In genomic region chr16:73714976-73715375, GRCh38 we compare ENCODE assay signal across 23 cellular contexts.
"Had no signal": no experiment of that assay in that cellular context is flagged by ENCODE, and none has a peak within 500 bp of the region (broad histone marks: within the 10 kb centered on the region; RNA-seq: fewer than 3 reads in every experiment).

No MANE protein-coding gene starts in this region.

- H3K27me3 Mint-ChIP-seq: activated CD4-positive, alpha-beta T cell treated with anti-CD3 and anti-CD28 coated beads for 36 hours; central memory CD8-positive, alpha-beta T cell; dendritic cell treated with granulocyte-macrophage colony-stimulating factor and Interleukin-4, amounts not matched to agents 40 ng/mL and 50 ng/mL, for 4 days; stimulated activated memory B cell treated with anti-CD40 and anti-IgM and Interleukin-4, amounts not matched to agents 10 μg/mL and 1 μg/mL and 100 μg/mL, for 72 hours; stimulated activated naive CD8-positive, alpha-beta T cell treated with anti-CD3 and anti-CD28 coated beads, Interleukin-15, amount 100 ng/mL, for 72 hours had no signal

- H3K27ac ChIP-seq: esophagus squamous epithelium, left ventricle myocardium inferior, ovary, skin epidermis, upper lobe of left lung, vagina had no signal

- H3K36me3 Mint-ChIP-seq: activated naive CD8-positive, alpha-beta T cell; stimulated activated memory B cell treated with anti-CD40 and anti-IgM and Interleukin-4, amounts not matched to agents 10 μg/mL and 1 μg/mL and 100 μg/mL, for 72 hours had no signal

- H3K27ac Mint-ChIP-seq: activated CD4-positive, alpha-beta T cell treated with anti-CD3 and anti-CD28 coated beads for 36 hours; activated naive CD8-positive, alpha-beta T cell; dendritic cell treated with granulocyte-macrophage colony-stimulating factor and Interleukin-4, amounts not matched to agents 40 ng/mL and 50 ng/mL, for 4 days; nephron progenitor cell; progenitor cell of endocrine pancreas; stimulated activated memory B cell treated with anti-CD40 and anti-IgM and Interleukin-4, amounts not matched to agents 10 μg/mL and 1 μg/mL and 100 μg/mL, for 72 hours; T-helper 2 cell treated with Interferon-gamma antibody and Interleukin-4, amounts not matched to agents 5 μg/mL and 100 μg/mL, for 36 hours had no signal

- H3K27me3 ChIP-seq: esophagus squamous epithelium, ovary, upper lobe of left lung, vagina had no signal

- H3K4me1 ChIP-seq: left ventricle myocardium inferior had no signal

- DNase-seq: activated CD4-positive, alpha-beta T cell treated with anti-CD3 and anti-CD28 coated beads for 36 hours; activated CD4-positive, alpha-beta T cell treated with anti-CD3 and anti-CD28 coated beads, Interleukin-2, amount 50 U/mL, for 4 hours; activated CD4-positive, CD25-positive, alpha-beta regulatory T cell; activated effector memory CD4-positive, alpha-beta T cell treated with Interleukin-2 at 50 U/mL for 16 hours; activated naive CD4-positive, alpha-beta T cell treated with Interleukin-2 at 50 U/mL for 16 hours; activated T-cell treated with anti-CD3 and anti-CD28 coated beads for 4 hours; esophagus squamous epithelium; left ventricle myocardium inferior; nephron progenitor cell; ovary; stimulated activated CD4-positive, alpha-beta T cell treated with anti-CD3 and anti-CD28 coated beads, Interleukin-12 subunit alpha, Interleukin-12 subunit beta, amount 100 ng/mL, for 4 hours; stimulated activated CD4-positive, alpha-beta T cell treated with anti-CD3 and anti-CD28 coated beads, Interleukin-4, amount 100 ng/mL, for 24 hours; stimulated activated naive CD8-positive, alpha-beta T cell treated with anti-CD3 and anti-CD28 coated beads, Interleukin-15, amount 100 ng/mL, for 72 hours; upper lobe of left lung had no signal

- H3K9me3 ChIP-seq: esophagus squamous epithelium, left ventricle myocardium inferior, ovary, upper lobe of left lung, vagina had no signal

- H3K4me1 Mint-ChIP-seq: activated CD4-positive, alpha-beta T cell treated with anti-CD3 and anti-CD28 coated beads for 36 hours; central memory CD8-positive, alpha-beta T cell; stimulated activated memory B cell treated with anti-CD40 and anti-IgM and Interleukin-4, amounts not matched to agents 10 μg/mL and 1 μg/mL and 100 μg/mL, for 72 hours; stimulated activated naive CD8-positive, alpha-beta T cell treated with anti-CD3 and anti-CD28 coated beads, Interleukin-15, amount 100 ng/mL, for 72 hours had no signal

- H3K4me3 Mint-ChIP-seq: activated CD4-positive, alpha-beta T cell treated with anti-CD3 and anti-CD28 coated beads for 36 hours; activated naive CD8-positive, alpha-beta T cell; central memory CD8-positive, alpha-beta T cell; dendritic cell treated with granulocyte-macrophage colony-stimulating factor and Interleukin-4, amounts not matched to agents 40 ng/mL and 50 ng/mL, for 4 days; nephron progenitor cell; stimulated activated memory B cell treated with anti-CD40 and anti-IgM and Interleukin-4, amounts not matched to agents 10 μg/mL and 1 μg/mL and 100 μg/mL, for 72 hours; stimulated activated naive CD8-positive, alpha-beta T cell treated with anti-CD3 and anti-CD28 coated beads, Interleukin-15, amount 100 ng/mL, for 72 hours; T-helper 2 cell treated with Interferon-gamma antibody and Interleukin-4, amounts not matched to agents 5 μg/mL and 100 μg/mL, for 36 hours had no signal

- H3K4me3 ChIP-seq: esophagus squamous epithelium, left ventricle myocardium inferior, ovary, skin epidermis, upper lobe of left lung, vagina had no signal

- ATAC-seq: activated CD4-positive, alpha-beta T cell treated with anti-CD3 and anti-CD28 coated beads for 36 hours; sciatic nerve; stimulated activated memory B cell treated with anti-CD40 and anti-IgM and Interleukin-4, amounts not matched to agents 10 μg/mL and 1 μg/mL and 100 μg/mL, for 72 hours; stimulated activated naive CD8-positive, alpha-beta T cell treated with anti-CD3 and anti-CD28 coated beads, Interleukin-15, amount 100 ng/mL, for 72 hours had no signal

- H3K9me3 Mint-ChIP-seq: dendritic cell treated with granulocyte-macrophage colony-stimulating factor and Interleukin-4, amounts not matched to agents 40 ng/mL and 50 ng/mL, for 4 days; nephron progenitor cell; T-helper 2 cell treated with Interferon-gamma antibody and Interleukin-4, amounts not matched to agents 5 μg/mL and 100 μg/mL, for 36 hours had no signal

- H3K36me3 ChIP-seq: esophagus squamous epithelium, left ventricle myocardium inferior, ovary, upper lobe of left lung, vagina had no signal
